1 cellular context compared by ENCODE assay signal in the genomic region with DNA sequence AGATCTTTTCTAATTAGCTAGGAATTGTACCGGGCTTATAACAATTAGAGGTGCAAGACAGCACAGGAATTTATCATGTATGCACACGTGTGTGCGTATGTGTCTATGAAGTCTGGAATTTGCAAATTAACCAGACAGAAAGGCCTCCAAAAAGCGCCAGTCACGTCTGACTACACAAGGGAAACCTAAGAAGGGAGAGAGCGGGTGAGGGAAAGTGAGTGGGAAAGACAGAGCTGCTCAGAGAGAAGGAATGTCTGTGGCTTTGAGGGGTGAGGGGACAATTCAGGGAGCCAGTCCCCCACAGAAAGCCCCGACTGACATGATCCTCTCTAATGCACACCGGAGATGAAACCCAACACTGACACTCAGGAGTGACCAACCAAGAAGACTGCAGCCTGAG.
TF ChIP-seq lines count a peak whose summit lies in the region.

No MANE protein-coding gene starts in this region.

TF ChIP-seq in IMR-90, 13 proteins besides CTCF, POLR2A, EP300 and RAD21:
- TF ChIP-seq, protein P1, sequence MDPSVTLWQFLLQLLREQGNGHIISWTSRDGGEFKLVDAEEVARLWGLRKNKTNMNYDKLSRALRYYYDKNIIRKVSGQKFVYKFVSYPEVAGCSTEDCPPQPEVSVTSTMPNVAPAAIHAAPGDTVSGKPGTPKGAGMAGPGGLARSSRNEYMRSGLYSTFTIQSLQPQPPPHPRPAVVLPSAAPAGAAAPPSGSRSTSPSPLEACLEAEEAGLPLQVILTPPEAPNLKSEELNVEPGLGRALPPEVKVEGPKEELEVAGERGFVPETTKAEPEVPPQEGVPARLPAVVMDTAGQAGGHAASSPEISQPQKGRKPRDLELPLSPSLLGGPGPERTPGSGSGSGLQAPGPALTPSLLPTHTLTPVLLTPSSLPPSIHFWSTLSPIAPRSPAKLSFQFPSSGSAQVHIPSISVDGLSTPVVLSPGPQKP (IDR thresholded peaks at IDR 0.05; ENCODE audit: borderline replicate concordance, low read depth, low read length) = no peak
- TF ChIP-seq MAZ (IDR thresholded peaks at IDR 0.05; ENCODE audit: borderline replicate concordance, low read depth, low read length) = no peak
- no peak for TF ChIP-seq CHD1 (IDR thresholded peaks at IDR 0.05; ENCODE audit: low read depth, low read length)
- TF ChIP-seq CEBPB (IDR thresholded peaks at IDR 0.05; ENCODE audit: low read depth, low read length) = no peak
- no peak for TF ChIP-seq SMC3 (IDR thresholded peaks at IDR 0.05; ENCODE audit: low read depth, low read length)
- TF ChIP-seq RFX5 (IDR thresholded peaks at IDR 0.05; ENCODE audit: low read depth, low read length) = no peak
- no peak for TF ChIP-seq NFE2L2 (IDR thresholded peaks at IDR 0.05; ENCODE audit: low read depth, low read length)
- no peak for TF ChIP-seq MAFK (IDR thresholded peaks at IDR 0.05; ENCODE audit: low read depth, low read length)
- no peak for TF ChIP-seq FOS (IDR thresholded peaks at IDR 0.05; ENCODE audit: low read depth, low read length)
